ENCODE assay signal across 8 cellular contexts in genomic region chr17:21457051-21458026, GRCh38.
A peak's percentile ranks its signal among the peaks of the same experiment; 100 is the strongest.
DNase-seq lines count a peak whose midpoint lies in the region; ATAC-seq and TF ChIP-seq lines count a peak whose summit lies in the region.

No MANE protein-coding gene starts in this region.

- peak; percentile 89 for ATAC-seq in GM21526 (IDR thresholded peaks at IDR 0.05; ENCODE audit: low FRiP score, unreplicated experiment)

- H3K4me1 ChIP-seq in Peyer's patch (peaks cover 0 to 9% (median 0%) of the 10 kb centered on the region in 4 donors), neural progenitor cell (peaks cover 8% of the 10 kb centered on the region), stomach (peaks cover 8 to 21% (median 19%) of the 10 kb centered on the region in 4 donors)

- H3K79me2 ChIP-seq in neural progenitor cell (ENCODE audit: low read depth): no peaks in the 10 kb centered on the region

- 11 to 27% (median 13%) methylated on average over 21 to 36 of the region's 36 CpGs for WGBS in stomach, 5 donors

- H3K9me3 ChIP-seq in Peyer's patch (peaks cover 0 to 4% (median 0%) of the 10 kb centered on the region in 4 donors), neural progenitor cell (ENCODE audit: low read depth) (no peaks in the 10 kb centered on the region), stomach (no peaks in the 10 kb centered on the region)

- H3K27ac ChIP-seq in Peyer's patch (no peak overlapping the region), neural progenitor cell (no peak overlapping the region), stomach (peak overlapping the region in 1 of 5 donors; percentile 34)

- peak overlapping the region; percentile 53 for H3K4me3 Mint-ChIP-seq in neural progenitor cell

- TF ChIP-seq POLR2A in Peyer's patch (IDR thresholded peaks at IDR 0.05) (no peak), stomach (IDR thresholded peaks at IDR 0.05) (no peak)

- peaks cover 6% of the 10 kb centered on the region for H3F3A ChIP-seq in neural progenitor cell (ENCODE audit: low read depth)

- H3K36me3 Mint-ChIP-seq in neural progenitor cell: no peaks in the 10 kb centered on the region

- peaks cover 21% of the 10 kb centered on the region for H3K4me1 Mint-ChIP-seq in neural progenitor cell

- intact Hi-C loops in stomach (cut with DNase I; ENCODE audit: low total_unique reads): loop anchor here (5.0 to 10.0 kb wide), 2 partner anchors 50 to 143 kb away; no protein-coding TSS in a partner anchor

- peak; percentile 69 for TF ChIP-seq RAD21 in Ishikawa (IDR thresholded peaks at IDR 0.05; ENCODE audit: low read depth)

- H3K27me3 ChIP-seq in Peyer's patch (no peaks in the 10 kb centered on the region), neural progenitor cell (peaks cover 92% of the 10 kb centered on the region), stomach (peaks cover 0 to 18% (median 0%) of the 10 kb centered on the region in 3 donors)

- H3K4me3 ChIP-seq in Peyer's patch (no peak overlapping the region), fibroblast of pulmonary artery (replicated peaks; ENCODE audit: low read depth, low read length) (no peak overlapping the region), neural progenitor cell (no peak overlapping the region), stomach (no peak overlapping the region)

- H3K36me3 ChIP-seq in Peyer's patch (no peaks in the 10 kb centered on the region), neural progenitor cell (no peaks in the 10 kb centered on the region), stomach (no peaks in the 10 kb centered on the region)

- peak; percentile 20 for DNase-seq in DMS 273 treated with DMSO at 0.1 percent for 48 hours (lab: John Stamatoyannopoulos, UW)
- peak; percentile 69 to 95 (median 92) for DNase-seq in Peyer's patch
- peak; percentile 85 for DNase-seq in activated T-helper 1 cell treated with Interleukin-2 at 50 U/mL for 16 hours (ENCODE audit: low read depth)
- DNase-seq in fibroblast of pulmonary artery (ENCODE audit: low read depth): peak; percentile 83
- peak; percentile 93 for DNase-seq in neural progenitor cell (ENCODE audit: low spot score)
- peak; percentile 95 for DNase-seq in stomach

- peak; percentile 39 to 91 (median 86) for TF ChIP-seq CTCF in Peyer's patch (IDR thresholded peaks at IDR 0.05)
- peak; percentile 73 for TF ChIP-seq CTCF in fibroblast of pulmonary artery (IDR thresholded peaks at IDR 0.05; ENCODE audit: low read length, missing control alignments)
- peak; percentile 94 for TF ChIP-seq CTCF in neural progenitor cell (IDR thresholded peaks at IDR 0.05)
- peak in 5 of 7 experiments; percentile 76 to 100 (median 94) for TF ChIP-seq CTCF in stomach (IDR thresholded peaks at IDR 0.05)

- no peak for TF ChIP-seq EP300 in Ishikawa (IDR thresholded peaks at IDR 0.05; ENCODE audit: borderline replicate concordance)
- no peak for TF ChIP-seq EP300 in stomach (IDR thresholded peaks at IDR 0.05)

- peaks cover 30% of the 10 kb centered on the region for H3K27me3 Mint-ChIP-seq in neural progenitor cell (ENCODE audit: insufficient read depth, low read depth)

- H4K20me1 ChIP-seq in neural progenitor cell (ENCODE audit: low read depth): no peaks in the 10 kb centered on the region

- H2AFZ ChIP-seq in neural progenitor cell (replicated peaks): peak overlapping the region; percentile 85

- peak overlapping the region; percentile 67 for H3K4me2 ChIP-seq in neural progenitor cell

- H3K9me3 Mint-ChIP-seq in neural progenitor cell: peaks cover 4% of the 10 kb centered on the region

- no peak overlapping the region for H3K9ac ChIP-seq in neural progenitor cell

- no peak overlapping the region for H3K27ac Mint-ChIP-seq in neural progenitor cell

TF ChIP-seq in Ishikawa, 13 proteins besides CTCF, POLR2A, EP300 and RAD21:
- TF ChIP-seq CREB1 (IDR thresholded peaks at IDR 0.05; ENCODE audit: low read depth): peak; percentile 41; the same call in 1 of the 2 replicates
- TF ChIP-seq TCF12 (IDR thresholded peaks at IDR 0.05; ENCODE audit: low read depth): peak; percentile 36; the same call in 1 of the 2 replicates
- no peak for TF ChIP-seq CEBPB (IDR thresholded peaks at IDR 0.05)
- TF ChIP-seq MAX (IDR thresholded peaks at IDR 0.05): no peak; the same call in 1 of the 2 replicates
- TF ChIP-seq FOXM1 (IDR thresholded peaks at IDR 0.05; ENCODE audit: borderline replicate concordance, low read depth): no peak

Comparison
In these comparisons a context has a peak if more than half of its experiments do, and no peak if none do; other contexts are left out.
1. DNase-seq: peak in every context shown above with its lines; median percentile 95 in stomach; 93 in neural progenitor cell; 92 in Peyer's patch; 85 in activated T-helper 1 cell treated with Interleukin-2 at 50 U/mL for 16 hours; 83 in fibroblast of pulmonary artery; 20 in DMS 273 treated with DMSO at 0.1 percent for 48 hours.